ENCODE assay signal across 28 cellular contexts in genomic region chr7:103880201-103880600, GRCh38.
"Had no signal": no experiment of that assay in that cellular context is flagged by ENCODE, and none has a peak within 500 bp of the region (broad histone marks: within the 10 kb centered on the region; RNA-seq: fewer than 3 reads in every experiment).

No MANE protein-coding gene starts in this region.

- H3K4me1 ChIP-seq: ascending aorta, Peyer's patch, SJSA1 had no signal

- H3K27ac Mint-ChIP-seq: activated CD4-positive, alpha-beta T cell treated with anti-CD3 and anti-CD28 coated beads, Interleukin-2, amount 10 ng/mL, durations not matched to agents 24 days and 14 days; activated CD8-positive, alpha-beta T cell treated with anti-CD3 and anti-CD28 coated beads, Interleukin-2, amount 10 ng/mL, durations not matched to agents 7 days and 5 days; activated naive CD4-positive, alpha-beta T cell treated with anti-CD3 and anti-CD28 coated beads, Interleukin-2, amount 50 U/mL, for 24 hours; activated naive CD8-positive, alpha-beta T cell treated with anti-CD3 and anti-CD28 coated beads, Interleukin-2, amount 10 ng/mL, durations not matched to agents 7 days and 5 days; activated T-cell treated with anti-CD3 and anti-CD28 coated beads, Interleukin-2, amount 50 U/mL, for 24 hours; activated T-helper 2 cell treated with anti-CD3 and anti-CD28 coated beads, Interferon-gamma antibody, Interleukin-2, Interleukin-4, amounts not matched to agents 10 μg/mL and 5 μg/mL and 100 μg/mL, durations not matched to agents 14 hours and 24 hours and 36 hours; T-helper 1 cell treated with Interleukin-12 subunit alpha and Interleukin-12 subunit beta and Interleukin-4 antibody, amounts not matched to agents 30 μg/mL and 1 μg/mL, for 36 hours; T-helper 2 cell treated with Interferon-gamma antibody and Interleukin-4, amounts not matched to agents 5 μg/mL and 100 μg/mL, for 36 hours had no signal

- H3K4me2 ChIP-seq: KMS-11, SK-N-SH had no signal

- H3K36me3 ChIP-seq: ascending aorta, cardiac muscle cell, Peyer's patch, SJSA1 had no signal

- H3K4me3 Mint-ChIP-seq: activated CD4-positive, alpha-beta T cell treated with anti-CD3 and anti-CD28 coated beads, Interleukin-2, amount 10 ng/mL, durations not matched to agents 24 days and 14 days; activated CD8-positive, alpha-beta T cell treated with anti-CD3 and anti-CD28 coated beads, Interleukin-2, amount 10 ng/mL, durations not matched to agents 7 days and 5 days; activated naive CD4-positive, alpha-beta T cell treated with anti-CD3 and anti-CD28 coated beads, Interleukin-2, amount 50 U/mL, for 24 hours; activated naive CD8-positive, alpha-beta T cell treated with anti-CD3 and anti-CD28 coated beads, Interleukin-2, amount 10 ng/mL, durations not matched to agents 7 days and 5 days; activated T-cell treated with anti-CD3 and anti-CD28 coated beads, Interleukin-2, amount 50 U/mL, for 24 hours; T-helper 1 cell treated with Interleukin-12 subunit alpha and Interleukin-12 subunit beta and Interleukin-4 antibody, amounts not matched to agents 30 μg/mL and 1 μg/mL, for 36 hours; T-helper 2 cell treated with Interferon-gamma antibody and Interleukin-4, amounts not matched to agents 5 μg/mL and 100 μg/mL, for 36 hours had no signal

- H3K4me3 ChIP-seq: ascending aorta, cardiac muscle cell, Peyer's patch, SJSA1 had no signal

- DNase-seq: activated CD4-positive, alpha-beta T cell treated with anti-CD3 and anti-CD28 coated beads, Interleukin-2, amount 10 ng/mL, durations not matched to agents 24 days and 14 days; activated CD4-positive, alpha-beta T cell treated with anti-CD3 and anti-CD28 coated beads, Interleukin-2, amount 50 U/mL, for 48 hours; activated CD8-positive, alpha-beta T cell treated with anti-CD3 and anti-CD28 coated beads, Interleukin-2, amount 10 ng/mL, durations not matched to agents 7 days and 5 days; activated gamma-delta T cell; activated naive CD4-positive, alpha-beta T cell treated with Interleukin-2 at 50 U/mL for 16 hours; activated naive CD8-positive, alpha-beta T cell treated with anti-CD3 and anti-CD28 coated beads, Interleukin-2, amount 10 ng/mL, durations not matched to agents 7 days and 5 days; activated T-cell treated with anti-CD3 and anti-CD28 coated beads, Interleukin-2, amount 50 U/mL, for 24 hours; MM.1S; MV-4-11; NCI-H1092; NCI-H1694 treated with DMSO at 0.1 percent for 48 hours; NCI-H2029; NCI-H345; NCI-H524 treated with DMSO at 0.1 percent for 48 hours; NCI-H82; NK-92 treated with Interleukin-12 subunit alpha and Interleukin-12 subunit beta, amount 100 ng/mL, for 24 hours; PC-3; Peyer's patch; SHP77 treated with DMSO at 0.1 percent for 48 hours had no signal

- H3K9me3 Mint-ChIP-seq: activated CD4-positive, alpha-beta T cell treated with anti-CD3 and anti-CD28 coated beads, Interleukin-2, amount 10 ng/mL, durations not matched to agents 24 days and 14 days; activated T-helper 2 cell treated with anti-CD3 and anti-CD28 coated beads, Interferon-gamma antibody, Interleukin-2, Interleukin-4, amounts not matched to agents 10 μg/mL and 5 μg/mL and 100 μg/mL, durations not matched to agents 14 hours and 24 hours and 36 hours; T-helper 2 cell treated with Interferon-gamma antibody and Interleukin-4, amounts not matched to agents 5 μg/mL and 100 μg/mL, for 36 hours had no signal

- H3K27ac ChIP-seq: ascending aorta, cardiac muscle cell, KMS-11, Peyer's patch, SJSA1 had no signal

- H3K27me3 Mint-ChIP-seq: activated CD4-positive, alpha-beta T cell treated with anti-CD3 and anti-CD28 coated beads, Interleukin-2, amount 10 ng/mL, durations not matched to agents 24 days and 14 days; activated naive CD8-positive, alpha-beta T cell treated with anti-CD3 and anti-CD28 coated beads, Interleukin-2, amount 10 ng/mL, durations not matched to agents 7 days and 5 days had no signal

- H3K4me1 Mint-ChIP-seq: activated CD4-positive, alpha-beta T cell treated with anti-CD3 and anti-CD28 coated beads, Interleukin-2, amount 10 ng/mL, durations not matched to agents 24 days and 14 days; activated naive CD4-positive, alpha-beta T cell treated with anti-CD3 and anti-CD28 coated beads, Interleukin-2, amount 50 U/mL, for 24 hours; activated naive CD8-positive, alpha-beta T cell treated with anti-CD3 and anti-CD28 coated beads, Interleukin-2, amount 10 ng/mL, durations not matched to agents 7 days and 5 days had no signal

- H3K36me3 Mint-ChIP-seq: activated naive CD4-positive, alpha-beta T cell treated with anti-CD3 and anti-CD28 coated beads, Interleukin-2, amount 50 U/mL, for 24 hours; activated naive CD8-positive, alpha-beta T cell treated with anti-CD3 and anti-CD28 coated beads, Interleukin-2, amount 10 ng/mL, durations not matched to agents 7 days and 5 days had no signal

- H3K27me3 ChIP-seq: ascending aorta, cardiac muscle cell, Peyer's patch, SJSA1 had no signal

- H3K9me3 ChIP-seq: ascending aorta, Peyer's patch, SJSA1, SK-N-SH had no signal

- H3K9me2 ChIP-seq: SK-N-SH had no signal
